27 cellular contexts compared by ENCODE assay signal in the genomic region with DNA sequence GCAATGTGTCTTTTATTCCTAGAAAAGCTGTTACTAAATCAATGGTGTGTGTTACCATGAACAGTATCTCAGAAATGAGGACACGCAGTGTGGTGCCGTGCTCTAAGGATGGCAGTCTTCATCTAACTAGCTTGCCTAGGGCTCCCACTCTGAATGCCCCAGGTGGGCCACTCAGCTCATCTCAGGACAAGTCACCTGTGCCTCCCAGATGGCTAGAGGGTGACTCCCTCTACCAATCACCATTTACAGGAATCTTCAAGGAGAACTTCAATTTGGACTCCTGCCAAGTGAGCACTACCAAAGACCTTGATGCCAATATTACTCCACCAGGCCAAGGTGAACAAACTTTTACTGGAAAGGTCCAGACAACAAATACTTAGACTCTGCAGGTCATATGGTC.
"Had no signal": no experiment of that assay in that cellular context is flagged by ENCODE, and none has a peak within 500 bp of the region (broad histone marks: within the 10 kb centered on the region; RNA-seq: fewer than 3 reads in every experiment).

No MANE protein-coding gene starts in this region.

- H3K36me3 ChIP-seq: stomach, suprapubic skin, thoracic aorta, thyroid gland, tibial artery, tibial nerve, transverse colon, upper lobe of left lung, upper lobe of right lung, uterus, vagina had no signal

- ATAC-seq: stimulated activated effector memory CD8-positive, alpha-beta T cell treated with anti-CD3 and anti-CD28 coated beads, Interleukin-12 subunit alpha, Interleukin-12 subunit beta, amount 100 ng/mL, for 72 hours; stimulated activated memory B cell treated with anti-CD40 and anti-IgM and Interleukin-4, amounts not matched to agents 10 μg/mL and 1 μg/mL and 100 μg/mL, for 72 hours; stimulated activated naive B cell treated with anti-CD40 and anti-IgM and Interleukin-4, amounts not matched to agents 10 μg/mL and 1 μg/mL and 100 μg/mL, for 72 hours; stimulated activated naive CD8-positive, alpha-beta T cell treated with anti-CD3 and anti-CD28 coated beads, Interleukin-15, amount 100 ng/mL, for 72 hours; stimulated activated naive CD8-positive, alpha-beta T cell treated with anti-CD3 and anti-CD28 coated beads, Interleukin-15, Interleukin-2, amounts not matched to agents 100 U/mL and 50 U/mL, for 24 hours; upper lobe of right lung had no signal

- H3K27me3 ChIP-seq: stomach, suprapubic skin, testis, thyroid gland, tibial nerve, upper lobe of left lung, upper lobe of right lung, uterus, vagina had no signal

- FAIRE-seq: urothelium cell line had no signal

- H3K4me3 ChIP-seq: stomach, suprapubic skin, testis, thoracic aorta, thyroid gland, tibial artery, tibial nerve, transverse colon, upper lobe of left lung, upper lobe of right lung, uterus, vagina had no signal

- H3K27ac ChIP-seq: stomach, suprapubic skin, testis, thoracic aorta, tibial artery, tibial nerve, transverse colon, upper lobe of left lung, upper lobe of right lung, uterus, vagina had no signal

- DNase-seq: stimulated activated CD4-positive, alpha-beta T cell treated with anti-CD3 and anti-CD28 coated beads, Interleukin-2, amount 100 ng/mL, for 48 hours; stimulated activated CD4-positive, alpha-beta T cell treated with anti-CD3 and anti-CD28 coated beads, Interleukin-4, amount 100 ng/mL, for 1 hour; stimulated activated CD4-positive, alpha-beta T cell treated with anti-CD3 and anti-CD28 coated beads, Interleukin-4, amount 100 ng/mL, for 24 hours; stimulated activated CD4-positive, alpha-beta T cell treated with anti-CD3 and anti-CD28 coated beads, Interleukin-4, amount 100 ng/mL, for 4 hours; stimulated activated CD8-positive, alpha-beta memory T cell treated with anti-CD3 and anti-CD28 coated beads, Interleukin-4, amount 100 ng/mL, for 48 hours; stimulated activated naive B cell treated with anti-CD40 and anti-IgM and Interleukin-4, amounts not matched to agents 10 μg/mL and 1 μg/mL and 100 μg/mL, for 72 hours; stimulated activated naive CD4-positive, alpha-beta T cell; stimulated activated naive CD4-positive, alpha-beta T cell treated with Interleukin-2 at 50 U/mL for 16 hours; stimulated activated naive CD8-positive, alpha-beta T cell treated with anti-CD3 and anti-CD28 coated beads, Interleukin-15, amount 100 ng/mL, for 72 hours; stimulated activated naive CD8-positive, alpha-beta T cell treated with anti-CD3 and anti-CD28 coated beads, Interleukin-15, Interleukin-2, amounts not matched to agents 100 U/mL and 50 U/mL, for 24 hours; stomach; substantia nigra; testis; thyroid gland; tibial artery; transverse colon; trophoblast cell; upper lobe of left lung; upper lobe of right lung; uterus had no signal

- H3K9me3 ChIP-seq: stomach, suprapubic skin, testis, thoracic aorta, thyroid gland, tibial artery, transverse colon, upper lobe of left lung, upper lobe of right lung, uterus, vagina had no signal

- H3K4me1 ChIP-seq: testis, tibial artery, tibial nerve, transverse colon, upper lobe of left lung, upper lobe of right lung, uterus had no signal
